Comparison of ENCODE assay signal across 8 cellular contexts in the genomic region with DNA sequence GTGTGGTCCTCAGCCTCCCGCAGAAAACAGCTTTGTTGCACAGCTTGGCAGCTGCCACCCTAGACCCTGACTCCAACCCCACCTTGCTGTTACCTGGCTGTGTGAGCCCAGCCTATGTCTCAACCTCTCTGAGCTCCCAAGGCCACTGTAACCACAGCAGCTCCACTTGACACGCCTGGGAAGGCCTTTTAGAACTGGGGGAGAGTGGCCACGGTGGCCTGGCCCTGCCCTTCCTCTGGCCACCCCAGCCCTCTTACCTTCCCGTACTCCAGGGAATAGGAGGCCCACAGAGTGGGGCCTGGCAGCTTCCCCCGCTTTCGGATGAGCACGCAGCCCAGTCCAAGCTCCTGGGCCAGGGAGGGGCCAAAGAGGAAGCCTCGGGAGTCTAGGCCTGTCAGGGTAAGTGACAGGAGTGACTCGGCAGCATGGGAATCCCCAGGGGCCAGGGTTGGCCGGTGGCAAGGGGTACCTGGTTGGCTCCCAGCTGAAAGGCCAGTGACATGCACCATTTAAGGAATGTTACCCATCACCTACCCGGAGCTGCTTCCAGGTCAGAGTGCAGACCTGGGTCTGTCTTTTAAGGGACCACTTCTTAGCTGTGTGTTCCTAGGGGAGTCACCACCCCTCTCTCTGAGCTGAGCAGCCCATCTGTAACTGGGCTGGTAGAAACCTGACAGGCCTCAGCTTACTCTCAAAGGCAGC. TPM values are rescaled to one million over a fixed set of nuclear protein-coding genes. Genes with fewer than 3 reads are reported as not detected.
DNase-seq lines count a peak whose midpoint lies in the region; ATAC-seq, FAIRE-seq and TF ChIP-seq lines count a peak whose summit lies in the region.

No MANE protein-coding gene starts in this region.

- ATAC-seq in HG03457 (IDR thresholded peaks at IDR 0.05; ENCODE audit: unreplicated experiment) (no peak), GM18861 (IDR thresholded peaks at IDR 0.05; ENCODE audit: unreplicated experiment) (no peak)

- no peak for FAIRE-seq in frontal cortex (lab: Jason Lieb, UNC)

- H3K27ac ChIP-seq in SK-N-MC (peak overlapping the region; percentile 36; the same call in 1 of the 2 replicates), rectal smooth muscle tissue (ENCODE audit: low read depth, low read length) (peak overlapping the region; percentile 88)

- H3K36me3 ChIP-seq in SK-N-MC (ENCODE audit: insufficient read depth, low read length) = peaks cover 27% of the 10 kb centered on the region; the same call in 1 of the 2 replicates
- H3K36me3 ChIP-seq in rectal smooth muscle tissue (ENCODE audit: control insufficient read depth, insufficient read depth, low read length) = peaks cover 6% of the 10 kb centered on the region

- H3K4me1 ChIP-seq in rectal smooth muscle tissue (ENCODE audit: control insufficient read depth, insufficient read depth, low read length) = peaks cover 14% of the 10 kb centered on the region

- DNase-seq in activated CD4-positive, alpha-beta T cell treated with anti-CD3 and anti-CD28 coated beads for 48 hours = peak; percentile 70
- DNase-seq in activated CD4-positive, alpha-beta T cell treated with anti-CD3 and anti-CD28 coated beads, Interleukin-2, amount 50 U/mL, for 1 hour = no peak
- no peak for DNase-seq in SK-N-MC (ENCODE audit: low read depth, low spot score)
- DNase-seq in epithelial cell of esophagus (ENCODE audit: low read depth) = peak; percentile 41
- no peak for DNase-seq in frontal cortex (ENCODE audit: low spot score in 2 of 2)

- TF ChIP-seq CTCF in epithelial cell of esophagus (IDR thresholded peaks at IDR 0.05; ENCODE audit: insufficient read depth, low read depth, low read length, missing control alignments) = no peak

- no peaks in the 10 kb centered on the region for H3K27me3 ChIP-seq in rectal smooth muscle tissue (ENCODE audit: control insufficient read depth, insufficient read depth, low read length)

- H3K4me3 ChIP-seq in SK-N-MC = peak overlapping the region; percentile 80
- H3K4me3 ChIP-seq in epithelial cell of esophagus (ENCODE audit: low read length) = peak overlapping the region; percentile 72
- H3K4me3 ChIP-seq in rectal smooth muscle tissue (ENCODE audit: low read length) = peak overlapping the region; percentile 85

- H3K9ac ChIP-seq in SK-N-MC (ENCODE audit: insufficient read length) = peak overlapping the region; percentile 81
- H3K9ac ChIP-seq in rectal smooth muscle tissue (ENCODE audit: low read length) = peak overlapping the region; percentile 78

- no peaks in the 10 kb centered on the region for H3K9me3 ChIP-seq in SK-N-MC (ENCODE audit: low read depth, low read length)

RNA-seq across cellular contexts. Expression of gene APRT, which starts 1.4 kb away (rescaled TPM):
- total RNA-seq in frontal cortex = 15.9 TPM

RNA-seq across cellular contexts. Expression of gene CDT1, which starts 6.7 kb away (rescaled TPM):
- total RNA-seq in frontal cortex = 1.2 TPM

RNA-seq across cellular contexts. Expression of gene PIEZO1, which starts 25.3 kb away (rescaled TPM):
- 4.1 TPM for total RNA-seq in frontal cortex

RNA-seq across cellular contexts. Expression of gene GALNS, which starts 46.4 kb away (rescaled TPM):
- total RNA-seq in frontal cortex = 5.7 TPM

RNA-seq across cellular contexts. Expression of gene TRAPPC2L, which starts 46.6 kb away (rescaled TPM):
- 26.5 TPM for total RNA-seq in frontal cortex

Comparison
In these comparisons a context has a peak if more than half of its experiments do, and no peak if none do; other contexts are left out.
1. DNase-seq: peak in activated CD4-positive, alpha-beta T cell treated with anti-CD3 and anti-CD28 coated beads for 48 hours (single experiment) and epithelial cell of esophagus (single experiment); none in activated CD4-positive, alpha-beta T cell treated with anti-CD3 and anti-CD28 coated beads, Interleukin-2, amount 50 U/mL, for 1 hour (single experiment), SK-N-MC (single experiment) and frontal cortex (0 of 2).
2. Peak in every context shown above with its lines, with median percentiles within 50 percentile points of each other: H3K4me3 ChIP-seq.